ENCODE assay signal across 10 cellular contexts in the genomic region with DNA sequence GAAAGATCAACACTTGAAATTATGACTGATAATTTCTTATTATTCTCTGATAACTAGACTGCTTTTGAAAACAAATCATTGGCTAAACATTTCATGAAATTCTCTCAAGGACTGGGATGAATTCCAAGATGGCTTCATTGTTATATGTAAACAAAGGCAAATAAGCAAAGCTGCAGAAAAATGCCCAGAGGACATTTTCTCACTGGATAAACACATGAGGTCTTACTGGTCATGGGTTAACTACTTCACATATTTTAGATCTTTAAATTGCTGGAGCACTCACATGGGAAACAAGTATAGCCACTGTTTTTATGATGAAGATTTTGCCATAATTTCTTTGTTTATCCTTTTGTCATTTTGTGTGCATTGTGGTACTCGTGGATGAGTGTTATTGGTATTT.
DNase-seq lines count a peak whose midpoint lies in the region; ATAC-seq, FAIRE-seq and TF ChIP-seq lines count a peak whose summit lies in the region.
"Had no signal": no experiment of that assay in that cellular context is flagged by ENCODE, and none has a peak within 500 bp of the region (broad histone marks: within the 10 kb centered on the region; RNA-seq: fewer than 3 reads in every experiment).

No MANE protein-coding gene starts in this region.

- H2AK9ac ChIP-seq in IMR-90 (replicated peaks; ENCODE audit: low read depth, low read length, poor library complexity), result no peak overlapping the region

- H3K27me3 ChIP-seq in IMR-90 (ENCODE audit: control insufficient read depth, insufficient read depth, low read length) (no peaks in the 10 kb centered on the region), right lobe of liver (no peaks in the 10 kb centered on the region)

- no peaks in the 10 kb centered on the region for H4K20me1 ChIP-seq in IMR-90 (ENCODE audit: insufficient read depth, low read length)

- no peak overlapping the region for H4K91ac ChIP-seq in IMR-90 (ENCODE audit: insufficient read depth, low read depth, low read length)

- no peak overlapping the region for H3K4me2 ChIP-seq in IMR-90 (ENCODE audit: low read depth, low read length)

- no peak overlapping the region for H4K8ac ChIP-seq in IMR-90 (ENCODE audit: low read depth in 2 of 2, low read length in 2 of 2)

- no peak overlapping the region for H2BK20ac ChIP-seq in IMR-90 (ENCODE audit: low read depth, low read length)

- no peaks in the 10 kb centered on the region for H3K79me1 ChIP-seq in IMR-90 (ENCODE audit: low read depth in 1 of 2, low read length in 2 of 2)

- H3K9me1 ChIP-seq in IMR-90 (ENCODE audit: insufficient read depth, low read length), result no peaks in the 10 kb centered on the region

- intact Hi-C loops in IMR-90 (cut with micrococcal nuclease), result loop anchor here (1.0 to 2.0 kb wide), 3 partner anchors 239 to 324 kb away; a partner anchor contains a TSS
- intact Hi-C loops in right lobe of liver (cut with DNase I), result no loop called here

- no peak overlapping the region for H3K9ac ChIP-seq in IMR-90 (ENCODE audit: low read depth, low read length)

- H2AFZ ChIP-seq in IMR-90 (replicated peaks; ENCODE audit: low read length, poor library complexity), result no peak overlapping the region

- ATAC-seq in IMR-90 (ENCODE audit: low read depth) (peak; percentile 76), right lobe of liver (peak in 3 of 4 donors; percentile 15 to 35 (median 26))

- H3K36me3 ChIP-seq in IMR-90 (ENCODE audit: control insufficient read depth, insufficient read depth, low read length) (no peaks in the 10 kb centered on the region), right lobe of liver (no peaks in the 10 kb centered on the region)

- no peak overlapping the region for H2BK5ac ChIP-seq in IMR-90 (ENCODE audit: low read depth, low read length, poor library complexity, severe bottlenecking)

- dilution Hi-C loops in IMR-90 (cut with HindIII; ENCODE audit: low sequenced_read_pairs, unreplicated experiment), result no loop called here

- TF ChIP-seq POLR2A in IMR-90 (IDR thresholded peaks at IDR 0.05; ENCODE audit: low read depth, low read length), result no peak
- no peak for TF ChIP-seq POLR2A in right lobe of liver (IDR thresholded peaks at IDR 0.05)
- TF ChIP-seq POLR2A in GM12892 (IDR thresholded peaks at IDR 0.05; ENCODE audit: low read depth, low read length), result no peak

- H3K9me3 ChIP-seq in IMR-90 (ENCODE audit: control insufficient read depth, insufficient read depth, low read length) (no peaks in the 10 kb centered on the region), right lobe of liver (no peaks in the 10 kb centered on the region)

- no CpG with 5 or more reads among the region's 1 CpG for WGBS in IMR-90 (ENCODE audit: extremely low coverage in 2 of 2, insufficient read length in 1 of 2), 2 experiments
- WGBS in right lobe of liver (ENCODE audit: insufficient coverage, low coverage, low lambda C conversion rate, missing lambda C conversion rate), result 13% methylated on average over 1 of the region's 1 CpG

- no peak overlapping the region for H3K4ac ChIP-seq in IMR-90 (ENCODE audit: low read depth, low read length)

- H3K27ac ChIP-seq in IMR-90 (ENCODE audit: insufficient read depth, low read length) (no peak overlapping the region), right lobe of liver (peak overlapping the region in 1 of 3 donors; percentile 27)
- H3K27ac ChIP-seq: RWPE1 had no signal

- POLR2A ChIA-PET in IMR-90 (lab: Charles Lee; ENCODE audit: unreplicated experiment), result interaction anchor here (1.1 kb wide), 1 partner anchor 44 kb away, joined by 3 read pairs; no protein-coding TSS in a partner anchor

- CTCF ChIA-PET in IMR-90 (lab: Yijun Ruan, JAX), result interaction anchor here (1.3 kb wide), 1 partner anchor 11 kb away, joined by 4 read pairs; no protein-coding TSS in a partner anchor

- no peak for FAIRE-seq in GM12892 (lab: Jason Lieb, UNC)

- H3K4me1 ChIP-seq in IMR-90 (ENCODE audit: control insufficient read depth, insufficient read depth, low read length) (peaks cover 5% of the 10 kb centered on the region), right lobe of liver (peaks cover 3 to 52% (median 12%) of the 10 kb centered on the region in 4 donors)

- no peak overlapping the region for H3K18ac ChIP-seq in IMR-90 (ENCODE audit: low read depth, low read length)

- peak; percentile 27 for DNase-seq in AG20443 (ENCODE audit: low spot score)
- DNase-seq in IMR-90, result peak; percentile 37
- peak; percentile 65 for DNase-seq in astrocyte of the hippocampus (ENCODE audit: low read depth, low spot score)
- DNase-seq in right lobe of liver, result no peak
- no peak for DNase-seq in DMS153 (lab: John Stamatoyannopoulos, UW)
- DNase-seq in T-helper 1 cell, result no peak
- DNase-seq in NCI-H82 treated with DMSO at 0.1 percent for 48 hours (lab: John Stamatoyannopoulos, UW; ENCODE audit: unreplicated experiment), result no peak
- no peak for DNase-seq in GM12892 (ENCODE audit: insufficient read length)
- DNase-seq: NCI-H510A had no signal

- H3K23ac ChIP-seq in IMR-90 (ENCODE audit: low read depth, low read length), result no peak overlapping the region

- H3K56ac ChIP-seq in IMR-90 (ENCODE audit: extremely low read depth, insufficient read depth, low read length), result no peak overlapping the region

- in situ Hi-C loops in IMR-90 (cut with MboI; ENCODE audit: low sequenced_read_pairs), result no loop called here

- H2AK5ac ChIP-seq in IMR-90 (ENCODE audit: low read depth, low read length), result no peak overlapping the region

- no peak overlapping the region for H4K5ac ChIP-seq in IMR-90 (ENCODE audit: low read depth, low read length)

- TF ChIP-seq RAD21 in IMR-90 (IDR thresholded peaks at IDR 0.05; ENCODE audit: low read length), result no peak

- TF ChIP-seq CTCF in IMR-90 (conservative IDR thresholded peaks at IDR 0.05; ENCODE audit: low read depth, low read length) (no peak), right lobe of liver (IDR thresholded peaks at IDR 0.05) (no peak)

- no peak overlapping the region for H2BK120ac ChIP-seq in IMR-90 (ENCODE audit: low read depth, low read length)

- H2BK15ac ChIP-seq in IMR-90 (ENCODE audit: low read depth, low read length), result no peak overlapping the region

- H3K14ac ChIP-seq in IMR-90 (replicated peaks; ENCODE audit: low read depth, low read length), result no peak overlapping the region

- H3K4me3 ChIP-seq in IMR-90 (ENCODE audit: insufficient read depth, low read depth, low read length), result no peak overlapping the region
- H3K4me3 ChIP-seq in right lobe of liver, result no peak overlapping the region

- no TSS peak for BruUV-seq in IMR-90 (replicated peaks; lab: Mats Ljungman, UMichigan)

TF ChIP-seq in IMR-90, 13 proteins besides CTCF, POLR2A, EP300 and RAD21:
- TF ChIP-seq SMC3 (IDR thresholded peaks at IDR 0.05; ENCODE audit: low read depth, low read length) (no peak), CEBPB (IDR thresholded peaks at IDR 0.05; ENCODE audit: low read depth, low read length) (no peak), NFE2L2 (IDR thresholded peaks at IDR 0.05; ENCODE audit: low read depth, low read length) (no peak), RCOR1 (IDR thresholded peaks at IDR 0.05; ENCODE audit: insufficient replicate concordance, low read length) (no peak)
TF ChIP-seq in IMR-90: peak in this region for 0.

Comparison
In these comparisons a context has a peak if more than half of its experiments do, and no peak if none do; other contexts are left out.
1. DNase-seq: peak in AG20443 (single experiment), IMR-90 (single experiment) and astrocyte of the hippocampus (single experiment); none in right lobe of liver (0 of 3), DMS153 (single experiment), T-helper 1 cell (0 of 5), NCI-H82 treated with DMSO at 0.1 percent for 48 hours (single experiment) and GM12892 (single experiment).